Comparison of ENCODE assay signal across 18 cellular contexts in genomic region chr7:131145770-131146169, GRCh38.
DNase-seq lines count a peak whose midpoint lies in the region; ATAC-seq, FAIRE-seq and TF ChIP-seq lines count a peak whose summit lies in the region.
"Had no signal": no experiment of that assay in that cellular context is flagged by ENCODE, and none has a peak within 500 bp of the region (broad histone marks: within the 10 kb centered on the region; RNA-seq: fewer than 3 reads in every experiment).

No MANE protein-coding gene starts in this region.

- no peaks in the 10 kb centered on the region for H3K79me2 ChIP-seq in HepG2 (ENCODE audit: insufficient read depth, low read length)

- TF ChIP-seq EP300 in HepG2 (IDR thresholded peaks at IDR 0.05; ENCODE audit: low read depth in 2 of 2, low read length in 2 of 2) (no peak), HepG2 (CRISPR knock-in tag; IDR thresholded peaks at IDR 0.05; ENCODE audit: borderline replicate concordance) (no peak)

- no peak for FAIRE-seq in HepG2 (lab: Jason Lieb, UNC)
- FAIRE-seq: D721Med, G401.6 had no signal

- no peaks in the 10 kb centered on the region for H4K20me1 ChIP-seq in HepG2 (ENCODE audit: insufficient read depth, low read length)

- intact Hi-C loops in HepG2 (cut with micrococcal nuclease; ENCODE audit: unreplicated experiment) (no loop called here), right lobe of liver (cut with DNase I) (no loop called here), aorta (cut with DNase I) (no loop called here)

- no peak overlapping the region for H3K4me3 ChIP-seq in HepG2 (replicated peaks in 1 of 3; ENCODE audit: insufficient read depth in 1 of 3, low read depth in 2 of 3, low read length in 3 of 3)
- H3K4me3 ChIP-seq in right lobe of liver = no peak overlapping the region
- H3K4me3 ChIP-seq in aorta (ENCODE audit: low read length in 2 of 2) = no peak overlapping the region
- H3K4me3 ChIP-seq: SK-N-MC had no signal

- H3K9me3 ChIP-seq in HepG2 (ENCODE audit: low read length) (0 out of 2 replicates have a peak, but pooled peaks cover 5% of the 10 kb centered on the region), right lobe of liver (no peaks in the 10 kb centered on the region), aorta (ENCODE audit: control insufficient read depth, low read length) (no peaks in the 10 kb centered on the region)

- DNase-seq in HepG2 (ENCODE audit: low spot score) = no peak
- no peak for DNase-seq in right lobe of liver
- peak; percentile 50 for DNase-seq in NCI-H748 (lab: John Stamatoyannopoulos, UW; ENCODE audit: unreplicated experiment)
- DNase-seq in SHP77 treated with DMSO at 0.1 percent for 48 hours (lab: John Stamatoyannopoulos, UW) = peak; percentile 20
- DNase-seq in NCI-H774 (lab: John Stamatoyannopoulos, UW) = no peak
- no peak for DNase-seq in DMS 273 treated with DMSO at 0.1 percent for 48 hours (lab: John Stamatoyannopoulos, UW)
- no peak for DNase-seq in aorta
- DNase-seq: KBM-7, NCI-H1105 treated with DMSO at 0.1 percent for 48 hours, NCI-H2171, NCI-H345, NCI-H526, Right ventricle myocardium superior, T-helper 2 cell had no signal

- TF ChIP-seq CTCF in HepG2 (CRISPR knock-in tag; IDR thresholded peaks at IDR 0.05) (no peak), right lobe of liver (IDR thresholded peaks at IDR 0.05) (no peak)

- H3K36me3 ChIP-seq in HepG2 (replicated peaks in 1 of 2; ENCODE audit: control insufficient read depth in 1 of 2, insufficient read depth in 2 of 2, low read length in 2 of 2) = no peaks in the 10 kb centered on the region
- no peaks in the 10 kb centered on the region for H3K36me3 ChIP-seq in right lobe of liver
- H3K36me3 ChIP-seq in aorta (ENCODE audit: control insufficient read depth in 1 of 2, insufficient read depth in 2 of 2, low read length in 1 of 2) = no peaks in the 10 kb centered on the region

- no peak overlapping the region for H3K27ac ChIP-seq in HepG2 (ENCODE audit: extremely low read length, insufficient read depth, low read length)
- H3K27ac ChIP-seq in right lobe of liver = no peak overlapping the region
- H3K27ac ChIP-seq in aorta (ENCODE audit: low read depth in 1 of 2, low read length in 2 of 2) = no peak overlapping the region
- H3K27ac ChIP-seq: SK-N-MC had no signal

- BruUV-seq in HepG2 (replicated peaks; lab: Mats Ljungman, UMichigan) = no TSS peak

- POLR2A ChIA-PET in HepG2 (lab: Yijun Ruan, JAX) = no interaction called here

- in situ Hi-C loops in HepG2 (cut with HindIII; ENCODE audit: extremely low pct_ligation_motif_present, low pct_unique_long_range_greater_than_20kb) = no loop called here

- 14% methylated on average over 3 of the region's 3 CpGs for WGBS in HepG2 (ENCODE audit: low lambda C conversion rate)
- 52% methylated on average over 3 of the region's 3 CpGs for WGBS in right lobe of liver (ENCODE audit: insufficient coverage, low coverage, low lambda C conversion rate, missing lambda C conversion rate)
- WGBS in aorta, 2 donors = 61 to 62% methylated on average over 3 of the region's 3 CpGs

- ATAC-seq in HepG2 (no peak), right lobe of liver (no peak), aorta (ENCODE audit: low FRiP score) (no peak)
- no peak for ATAC-seq in activated CD4-positive, CD25-positive, alpha-beta regulatory T cell treated with anti-CD3 and anti-CD28 coated beads, Interleukin-2, amount 50 U/mL, for 24 hours

- H2AFZ ChIP-seq in HepG2 (ENCODE audit: low read length) = no peak overlapping the region

- no peaks in the 10 kb centered on the region for H3K27me3 ChIP-seq in HepG2 (ENCODE audit: control insufficient read depth in 1 of 2, insufficient read depth in 2 of 2, low read length in 2 of 2)
- H3K27me3 ChIP-seq in right lobe of liver = no peaks in the 10 kb centered on the region
- no peaks in the 10 kb centered on the region for H3K27me3 ChIP-seq in aorta (ENCODE audit: control insufficient read depth in 1 of 2, insufficient read depth in 2 of 2, low read length in 1 of 2)

- H3K9ac ChIP-seq in HepG2 (ENCODE audit: insufficient read depth, low read depth, low read length) = no peak overlapping the region

- no peak for TF ChIP-seq POLR2A in HepG2 (IDR thresholded peaks at IDR 0.05; ENCODE audit: insufficient read depth in 1 of 2, low read depth in 2 of 2, low read length in 2 of 2)
- TF ChIP-seq POLR2A in right lobe of liver (IDR thresholded peaks at IDR 0.05) = no peak

- CTCF ChIA-PET in HepG2 (lab: Yijun Ruan, JAX; ENCODE audit: low intra/inter-chr PET ratio, low total read pairs) = no interaction called here

- no peak overlapping the region for H3K4me2 ChIP-seq in HepG2 (ENCODE audit: low read depth, low read length)

- H3K4me1 ChIP-seq in HepG2 (ENCODE audit: insufficient read depth, low read length) (peaks cover 7% of the 10 kb centered on the region; the same call in 1 of the 2 replicates), right lobe of liver (no peaks in the 10 kb centered on the region), aorta (ENCODE audit: control insufficient read depth in 1 of 2, insufficient read depth in 2 of 2, low read length in 2 of 2) (no peaks in the 10 kb centered on the region)

- no peak for TF ChIP-seq RAD21 in HepG2 (CRISPR knock-in tag; IDR thresholded peaks at IDR 0.05)

TF ChIP-seq in HepG2, 621 proteins besides CTCF, POLR2A, EP300 and RAD21:
- TF ChIP-seq ETV5 (CRISPR knock-in tag; IDR thresholded peaks at IDR 0.05; ENCODE audit: borderline replicate concordance) (peak; percentile 27; the same call in 1 of the 2 replicates), ZMYM4 (CRISPR knock-in tag; IDR thresholded peaks at IDR 0.05) (no peak)

Comparison
In these comparisons a context has a peak if more than half of its experiments do, and no peak if none do; other contexts are left out.
1. DNase-seq: peak in NCI-H748 (single experiment) and SHP77 treated with DMSO at 0.1 percent for 48 hours (single experiment); none in HepG2 (single experiment), right lobe of liver (0 of 3), NCI-H774 (single experiment), DMS 273 treated with DMSO at 0.1 percent for 48 hours (single experiment) and aorta (0 of 2).